ENCODE assay signal across 16 cellular contexts in the genomic region with DNA sequence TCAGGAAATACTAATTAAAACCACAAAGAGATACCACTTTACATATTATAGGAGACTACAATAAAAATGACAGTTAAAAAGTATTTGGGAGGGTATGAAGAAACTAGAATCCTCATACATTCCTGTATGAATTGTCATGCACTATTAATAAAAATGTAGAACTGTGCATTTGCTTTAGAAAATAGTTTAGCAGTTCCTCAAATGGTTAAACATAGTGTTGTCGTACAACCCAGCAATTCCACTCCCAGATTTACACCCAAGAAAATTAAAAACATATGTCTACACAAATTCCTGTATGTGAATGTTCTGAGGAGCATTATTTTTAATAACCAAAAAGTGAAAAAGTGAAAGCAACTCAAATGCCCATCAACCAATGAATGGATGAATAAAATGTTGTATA.
"Had no signal": no experiment of that assay in that cellular context is flagged by ENCODE, and none has a peak within 500 bp of the region (broad histone marks: within the 10 kb centered on the region; RNA-seq: fewer than 3 reads in every experiment).

No MANE protein-coding gene starts in this region.

- DNase-seq: activated effector memory CD4-positive, alpha-beta T cell treated with Interleukin-2 at 50 U/mL for 16 hours; activated T-cell treated with anti-CD3 and anti-CD28 coated beads, Interleukin-2, amount 50 U/mL, for 24 hours; amniotic stem cell; cerebellar nuclear complex; islet precursor cell; mammary epithelial cell; naive thymus-derived CD4-positive, alpha-beta T cell; small intestine; stomach had no signal

- ATAC-seq: activated CD4-positive, CD25-positive, alpha-beta regulatory T cell treated with anti-CD3 and anti-CD28 coated beads, Interleukin-2, amount 50 U/mL, for 24 hours; gastroesophageal sphincter; left lobe of liver; naive thymus-derived CD4-positive, alpha-beta T cell had no signal

- H3K4me1 ChIP-seq: gastroesophageal sphincter, right atrium auricular region, stomach had no signal

- H3K36me3 Mint-ChIP-seq: activated naive CD4-positive, alpha-beta T cell treated with anti-CD3 and anti-CD28 coated beads, Interleukin-2, amount 50 U/mL, for 24 hours had no signal

- H3K27ac Mint-ChIP-seq: activated naive CD4-positive, alpha-beta T cell treated with anti-CD3 and anti-CD28 coated beads, Interleukin-2, amount 50 U/mL, for 24 hours; activated T-cell treated with anti-CD3 and anti-CD28 coated beads, Interleukin-2, amount 50 U/mL, for 24 hours; dendritic cell treated with granulocyte-macrophage colony-stimulating factor and Interleukin-4, amounts not matched to agents 40 ng/mL and 50 ng/mL, for 4 days; naive thymus-derived CD4-positive, alpha-beta T cell had no signal

- H3K4me3 ChIP-seq: gastroesophageal sphincter, right atrium auricular region, stomach had no signal

- H3K9me3 ChIP-seq: gastroesophageal sphincter, neutrophil, stomach had no signal

- H3K9me3 Mint-ChIP-seq: activated naive CD4-positive, alpha-beta T cell treated with anti-CD3 and anti-CD28 coated beads, Interleukin-2, amount 50 U/mL, for 24 hours had no signal

- H3K36me3 ChIP-seq: gastroesophageal sphincter, neutrophil, right atrium auricular region, stomach had no signal

- H3K27me3 Mint-ChIP-seq: dendritic cell treated with granulocyte-macrophage colony-stimulating factor and Interleukin-4, amounts not matched to agents 40 ng/mL and 50 ng/mL, for 4 days had no signal

- H3K27me3 ChIP-seq: gastroesophageal sphincter, neutrophil, right atrium auricular region, stomach had no signal

- H3K4me3 Mint-ChIP-seq: activated naive CD4-positive, alpha-beta T cell treated with anti-CD3 and anti-CD28 coated beads, Interleukin-2, amount 50 U/mL, for 24 hours; activated T-cell treated with anti-CD3 and anti-CD28 coated beads, Interleukin-2, amount 50 U/mL, for 24 hours; dendritic cell treated with granulocyte-macrophage colony-stimulating factor and Interleukin-4, amounts not matched to agents 40 ng/mL and 50 ng/mL, for 4 days; naive thymus-derived CD4-positive, alpha-beta T cell had no signal

- H3K27ac ChIP-seq: gastroesophageal sphincter, neutrophil, right atrium auricular region, stomach had no signal

- H3K4me1 Mint-ChIP-seq: activated naive CD4-positive, alpha-beta T cell treated with anti-CD3 and anti-CD28 coated beads, Interleukin-2, amount 50 U/mL, for 24 hours had no signal
